10 cellular contexts compared by ENCODE assay signal in genomic region chr11:46649180-46649738, GRCh38. TPM values are rescaled to one million over a fixed set of nuclear protein-coding genes. Genes with fewer than 3 reads are reported as not detected.
A peak's percentile ranks its signal among the peaks of the same experiment; 100 is the strongest.
DNase-seq lines count a peak whose midpoint lies in the region; ATAC-seq, FAIRE-seq and TF ChIP-seq lines count a peak whose summit lies in the region.
"Had no signal": no experiment of that assay in that cellular context is flagged by ENCODE, and none has a peak within 500 bp of the region (broad histone marks: within the 10 kb centered on the region; RNA-seq: fewer than 3 reads in every experiment).

No MANE protein-coding gene starts in this region.

- DNase-seq in HTR-8/SVneo (ENCODE audit: insufficient read length, low spot score) (peak; percentile 83), keratinocyte (ENCODE audit: low read depth, low spot score) (no peak), smooth muscle cell of the brain vasculature (ENCODE audit: low read depth, low spot score) (peak; percentile 87), SHP77 (lab: John Stamatoyannopoulos, UW) (no peak), H7 (no peak), cortex of kidney (lab: John Stamatoyannopoulos, UW) (no peak)

- TF ChIP-seq CTCF in brain (conservative IDR thresholded peaks at IDR 0.05) (no peak), keratinocyte (optimal IDR thresholded peaks at IDR 0.05 in 1 of 3, IDR thresholded peaks at IDR 0.05 in 1 of 3, conservative IDR thresholded peaks at IDR 0.05 in 1 of 3; ENCODE audit: extremely low read depth in 1 of 3, insufficient read depth in 2 of 3, low read length in 3 of 3) (no peak)

- no peak overlapping the region for H3K4me3 Mint-ChIP-seq in brain

- no peak for ATAC-seq in GM19023 (IDR thresholded peaks at IDR 0.05; ENCODE audit: unreplicated experiment)
- ATAC-seq: left colon had no signal

- H3K79me2 ChIP-seq in keratinocyte (ENCODE audit: control insufficient read depth, insufficient read depth, low read length), result no peaks in the 10 kb centered on the region

- peak overlapping the region; percentile 11 for H3K27ac ChIP-seq in keratinocyte (ENCODE audit: control insufficient read depth, insufficient read depth, low read length)

- no peaks in the 10 kb centered on the region for H3K27me3 Mint-ChIP-seq in brain

- no peaks in the 10 kb centered on the region for H3K9me1 ChIP-seq in keratinocyte (ENCODE audit: control insufficient read depth, extremely low read depth, insufficient read depth, low read length)

- peaks cover 10% of the 10 kb centered on the region for H3K4me1 Mint-ChIP-seq in brain

- H2AFZ ChIP-seq in keratinocyte (ENCODE audit: control insufficient read depth, low read length), result no peak overlapping the region

- dilution Hi-C loops in keratinocyte (cut with MboI; ENCODE audit: extremely low pct_ligation_motif_present, low sequenced_read_pairs), result no loop called here

- no peaks in the 10 kb centered on the region for H3K9me3 ChIP-seq in keratinocyte (ENCODE audit: control insufficient read depth, low read depth, low read length)

- H3K36me3 Mint-ChIP-seq in brain, result peaks cover 53% of the 10 kb centered on the region

- no peaks in the 10 kb centered on the region for H3K4me1 ChIP-seq in keratinocyte (ENCODE audit: control insufficient read depth, extremely low read depth, insufficient read depth, low read length)

- H3K27me3 ChIP-seq in keratinocyte (ENCODE audit: control insufficient read depth, extremely low read depth, insufficient read depth, low read length) (no peaks in the 10 kb centered on the region), H7 (ENCODE audit: control insufficient read depth, insufficient read depth, low read length) (no peaks in the 10 kb centered on the region)

- H3K4me2 ChIP-seq in keratinocyte (ENCODE audit: control insufficient read depth, extremely low read depth, insufficient read depth, low read depth, low read length), result no peak overlapping the region

- no peaks in the 10 kb centered on the region for H4K20me1 ChIP-seq in keratinocyte (ENCODE audit: control insufficient read depth, extremely low read depth, insufficient read depth, low read length)

- no peaks in the 10 kb centered on the region for H3K9me3 Mint-ChIP-seq in brain

- peaks cover 5 to 15% of the 10 kb centered on the region in 2 experiments for H3K36me3 ChIP-seq in keratinocyte (ENCODE audit: control insufficient read depth in 2 of 2, extremely low read depth in 1 of 2, insufficient read depth in 2 of 2, low read length in 2 of 2)
- H3K36me3 ChIP-seq in H7 (replicated peaks; ENCODE audit: control insufficient read depth, insufficient read depth, low read length), result peaks cover 14% of the 10 kb centered on the region

- H3K4me3 ChIP-seq in keratinocyte (ENCODE audit: control insufficient read depth in 2 of 3, extremely low read depth in 1 of 3, insufficient read depth in 2 of 3, low read depth in 1 of 3, low read length in 3 of 3) (no peak overlapping the region), H7 (ENCODE audit: insufficient read depth, low read depth, low read length) (no peak overlapping the region)

- FAIRE-seq in HTR-8/SVneo (lab: Jason Lieb, UNC) (no peak), keratinocyte (lab: Jason Lieb, UNC) (no peak)
- FAIRE-seq: H1 had no signal

- no peak overlapping the region for H3K9ac ChIP-seq in keratinocyte (ENCODE audit: control insufficient read depth, extremely low read depth, insufficient read depth, low read length)

- H3K27ac Mint-ChIP-seq in brain, result peak overlapping the region; percentile 56 to 90 (median 87)

RNA-seq across cellular contexts. Expression of gene ATG13, which starts 31.9 kb away (rescaled TPM):
- polyA plus RNA-seq in brain (ENCODE audit: insufficient read depth, low read depth, low replicate concordance), result 82.0 TPM
- polyA plus RNA-seq in keratinocyte, result 33.3 to 42.9 TPM (median 34.3 TPM) in 3 replicates
- 18.4 TPM for polyA plus RNA-seq in keratinocyte (2011; ENCODE audit: low read depth)
- 37.5 and 50.6 TPM in 2 replicates for polyA plus RNA-seq in keratinocyte (2011; cell fraction: cytosol; rRNA removed)
- 55.8 and 58.2 TPM in 2 replicates for polyA plus RNA-seq in keratinocyte (2011; cell fraction: nucleus; rRNA removed)
- 30.8 and 33.3 TPM in 2 replicates for polyA plus RNA-seq in keratinocyte (2012; ENCODE audit: low replicate concordance)
- 67.8 to 94.6 TPM (median 94.6 TPM) in 3 replicates for polyA minus RNA-seq in keratinocyte
- polyA minus RNA-seq in keratinocyte (2011; cell fraction: cytosol; rRNA and poly(A)+ RNA removed), result 46.0 TPM
- polyA minus RNA-seq in keratinocyte (2011; cell fraction: nucleus; rRNA and poly(A)+ RNA removed), result 30.9 and 48.6 TPM in 2 replicates
- 60.0 and 63.5 TPM in 2 replicates for total RNA-seq in H7 (2014; rRNA removed; shearing (Covaris generic))

RNA-seq across cellular contexts. Expression of gene HARBI1, which starts 32.2 kb away (rescaled TPM):
- 1.9 TPM for polyA plus RNA-seq in brain (ENCODE audit: insufficient read depth, low read depth, low replicate concordance)
- polyA plus RNA-seq in keratinocyte, result 5.5 to 6.4 TPM (median 5.6 TPM) in 3 replicates
- 1.4 TPM for polyA plus RNA-seq in keratinocyte (2011; ENCODE audit: low read depth)
- polyA plus RNA-seq in keratinocyte (2011; cell fraction: cytosol; rRNA removed), result 3.5 and 5.6 TPM in 2 replicates
- polyA plus RNA-seq in keratinocyte (2011; cell fraction: nucleus; rRNA removed), result 5.6 and 6.1 TPM in 2 replicates
- 4.2 and 4.7 TPM in 2 replicates for polyA plus RNA-seq in keratinocyte (2012; ENCODE audit: low replicate concordance)
- 2.2 to 11.1 TPM (median 7.4 TPM) in 3 replicates for polyA minus RNA-seq in keratinocyte
- 2.9 TPM for polyA minus RNA-seq in keratinocyte (2011; cell fraction: cytosol; rRNA and poly(A)+ RNA removed)
- polyA minus RNA-seq in keratinocyte (2011; cell fraction: nucleus; rRNA and poly(A)+ RNA removed), result 3.4 and 7.9 TPM in 2 replicates
- 3.9 TPM in 2 replicates for total RNA-seq in H7 (2014; rRNA removed; shearing (Covaris generic))

RNA-seq across cellular contexts. Expression of gene ARHGAP1, which starts 51.2 kb away (rescaled TPM):
- polyA plus RNA-seq in brain (ENCODE audit: insufficient read depth, low read depth, low replicate concordance) (62.5 TPM), keratinocyte (19.5 to 27.4 TPM (median 22.8 TPM) in 3 replicates)
- polyA plus RNA-seq in keratinocyte (2011; ENCODE audit: low read depth), result 14.4 TPM
- polyA plus RNA-seq in keratinocyte (2011; cell fraction: cytosol; rRNA removed), result 32.9 and 43.9 TPM in 2 replicates
- polyA plus RNA-seq in keratinocyte (2011; cell fraction: nucleus; rRNA removed), result 47.3 and 65.7 TPM in 2 replicates
- 41.7 and 60.4 TPM in 2 replicates for polyA plus RNA-seq in keratinocyte (2012; ENCODE audit: low replicate concordance)
- 98.4 to 212 TPM (median 118 TPM) in 3 replicates for polyA minus RNA-seq in keratinocyte
- polyA minus RNA-seq in keratinocyte (2011; cell fraction: cytosol; rRNA and poly(A)+ RNA removed), result 63.3 TPM
- 42.8 and 67.6 TPM in 2 replicates for polyA minus RNA-seq in keratinocyte (2011; cell fraction: nucleus; rRNA and poly(A)+ RNA removed)
- total RNA-seq in H7 (2014; rRNA removed; shearing (Covaris generic)), result 27.5 and 30.8 TPM in 2 replicates

RNA-seq across cellular contexts. Expression of gene ZNF408, which starts 51.6 kb away (rescaled TPM):
- 7.9 TPM for polyA plus RNA-seq in brain (ENCODE audit: insufficient read depth, low read depth, low replicate concordance)
- polyA plus RNA-seq in keratinocyte, result 4.0 to 8.1 TPM (median 5.0 TPM) in 3 replicates
- 2.3 TPM for polyA plus RNA-seq in keratinocyte (2011; ENCODE audit: low read depth)
- polyA plus RNA-seq in keratinocyte (2011; cell fraction: cytosol; rRNA removed), result 2.6 and 5.2 TPM in 2 replicates
- 8.1 and 9.8 TPM in 2 replicates for polyA plus RNA-seq in keratinocyte (2011; cell fraction: nucleus; rRNA removed)
- 8.5 and 9.7 TPM in 2 replicates for polyA plus RNA-seq in keratinocyte (2012; ENCODE audit: low replicate concordance)
- 3.7 to 14.4 TPM (median 4.3 TPM) in 3 replicates for polyA minus RNA-seq in keratinocyte
- polyA minus RNA-seq in keratinocyte (2011; cell fraction: cytosol; rRNA and poly(A)+ RNA removed), result 7.9 TPM
- polyA minus RNA-seq in keratinocyte (2011; cell fraction: nucleus; rRNA and poly(A)+ RNA removed), result 5.7 and 6.8 TPM in 2 replicates
- total RNA-seq in H7 (2014; rRNA removed; shearing (Covaris generic)), result 20.6 and 23.1 TPM in 2 replicates

RNA-seq across cellular contexts. Expression of gene AMBRA1, which starts 55.4 kb away (rescaled TPM):
- polyA plus RNA-seq in brain (ENCODE audit: insufficient read depth, low read depth, low replicate concordance) (20.0 TPM), keratinocyte (8.6 to 15.2 TPM (median 10.5 TPM) in 3 replicates)
- polyA plus RNA-seq in keratinocyte (2011; ENCODE audit: low read depth), result 6.6 TPM
- polyA plus RNA-seq in keratinocyte (2011; cell fraction: cytosol; rRNA removed), result 7.8 and 9.3 TPM in 2 replicates
- 23.8 and 31.0 TPM in 2 replicates for polyA plus RNA-seq in keratinocyte (2011; cell fraction: nucleus; rRNA removed)
- 9.9 and 15.1 TPM in 2 replicates for polyA plus RNA-seq in keratinocyte (2012; ENCODE audit: low replicate concordance)
- 26.2 to 42.9 TPM (median 34.1 TPM) in 3 replicates for polyA minus RNA-seq in keratinocyte
- polyA minus RNA-seq in keratinocyte (2011; cell fraction: cytosol; rRNA and poly(A)+ RNA removed), result 16.5 TPM
- 38.9 and 58.6 TPM in 2 replicates for polyA minus RNA-seq in keratinocyte (2011; cell fraction: nucleus; rRNA and poly(A)+ RNA removed)
- 36.8 and 42.5 TPM in 2 replicates for total RNA-seq in H7 (2014; rRNA removed; shearing (Covaris generic))

Comparison
In these comparisons a context has a peak if more than half of its experiments do, and no peak if none do; other contexts are left out.
1. DNase-seq: peak in HTR-8/SVneo (single experiment) and smooth muscle cell of the brain vasculature (single experiment); none in keratinocyte (single experiment), SHP77 (0 of 2), H7 (single experiment) and cortex of kidney (single experiment).